In genomic region chr17:77485089-77485833, GRCh38 we compare ENCODE assay signal across 2 cellular contexts.
TF ChIP-seq lines count a peak whose summit lies in the region.

No MANE protein-coding gene starts in this region.

TF ChIP-seq in IMR-90, 13 proteins besides CTCF, POLR2A, EP300 and RAD21:
- TF ChIP-seq USF2 (IDR thresholded peaks at IDR 0.05; ENCODE audit: low read depth, low read length), result no peak
TF ChIP-seq in IMR-90: peak in this region for 0.

TF ChIP-seq in H1, 55 proteins besides CTCF, POLR2A, EP300 and RAD21:
- TF ChIP-seq POU5F1 (IDR thresholded peaks at IDR 0.05; ENCODE audit: low read depth, low read length), result no peak
- no peak for TF ChIP-seq ATF2 (IDR thresholded peaks at IDR 0.05; ENCODE audit: low read length)
- TF ChIP-seq TEAD4 (IDR thresholded peaks at IDR 0.05; ENCODE audit: low read depth, low read length), result no peak
- TF ChIP-seq CREB1 (IDR thresholded peaks at IDR 0.05), result no peak
- no peak for TF ChIP-seq RNF2 (IDR thresholded peaks at IDR 0.05; ENCODE audit: borderline replicate concordance, low read depth, low read length, missing control alignments, poor library complexity, severe bottlenecking)
- TF ChIP-seq CTBP2 (IDR thresholded peaks at IDR 0.05; ENCODE audit: borderline replicate concordance, insufficient read depth, insufficient read length, low read length), result no peak
- no peak for TF ChIP-seq PHF8 (conservative IDR thresholded peaks at IDR 0.05; ENCODE audit: low read depth, low read length)
- no peak for TF ChIP-seq ASH2L (IDR thresholded peaks at IDR 0.05; ENCODE audit: low read length)
- TF ChIP-seq KDM4A (IDR thresholded peaks at IDR 0.05; ENCODE audit: low read depth, low read length, severe bottlenecking), result no peak
- no peak for TF ChIP-seq RBBP5 (IDR thresholded peaks at IDR 0.05; ENCODE audit: borderline replicate concordance, low read depth, low read length)
- no peak for TF ChIP-seq SP4 (IDR thresholded peaks at IDR 0.05; ENCODE audit: low read length)
- no peak for TF ChIP-seq TAF1 (IDR thresholded peaks at IDR 0.05; ENCODE audit: low read depth, low read length)
- no peak for TF ChIP-seq JUND (IDR thresholded peaks at IDR 0.05; ENCODE audit: low read length)
- no peak for TF ChIP-seq YY1 (IDR thresholded peaks at IDR 0.05; ENCODE audit: low read depth, low read length)
